Comparison of ENCODE assay signal across 8 cellular contexts in the genomic region with DNA sequence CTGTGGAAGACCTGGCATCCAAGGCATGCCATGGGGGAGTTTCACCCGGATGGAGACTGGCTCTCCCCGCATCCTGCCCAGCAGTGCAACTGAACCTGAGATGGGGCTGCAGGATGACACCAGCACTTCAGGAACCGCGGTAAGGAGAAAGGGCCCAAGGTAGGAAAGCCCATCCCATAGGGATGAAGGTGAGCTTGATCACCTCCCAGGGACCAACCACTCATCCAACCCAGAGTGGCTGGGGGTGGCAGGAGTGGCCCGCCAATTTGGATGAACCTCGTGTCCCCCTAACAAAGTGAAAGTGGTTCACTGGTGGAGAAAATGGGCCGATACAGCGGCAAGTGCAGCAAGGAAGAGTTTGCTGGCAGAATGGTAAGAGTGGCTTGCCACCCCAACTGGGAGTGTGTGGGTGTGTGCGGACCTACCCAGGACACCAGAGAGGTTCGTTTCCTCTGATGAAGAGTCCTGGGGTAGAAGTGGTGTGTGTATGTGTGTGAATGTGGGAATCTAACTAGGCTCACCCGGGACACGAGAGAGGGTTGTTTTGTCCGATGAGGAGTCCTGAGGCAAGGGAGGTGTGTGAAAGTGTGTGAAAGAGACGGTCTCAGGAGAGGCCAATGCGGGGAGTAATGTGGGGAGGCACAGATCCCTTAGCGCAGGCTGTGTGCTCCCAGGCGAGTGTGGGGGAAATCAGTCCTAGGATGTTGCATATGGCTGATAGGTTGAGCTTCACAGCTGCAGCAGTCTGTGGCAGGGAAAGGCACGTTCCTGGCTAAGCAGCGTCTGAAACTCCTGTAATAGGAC. TPM values are rescaled to one million over a fixed set of nuclear protein-coding genes. Genes with fewer than 3 reads are reported as not detected.
DNase-seq lines count a peak whose midpoint lies in the region; ATAC-seq and TF ChIP-seq lines count a peak whose summit lies in the region.

No MANE protein-coding gene starts in this region.

- ATAC-seq in RWPE2 (ENCODE audit: low read depth) (peak; percentile 62), gastroesophageal sphincter (no peak), GM18520 (IDR thresholded peaks at IDR 0.05; ENCODE audit: unreplicated experiment) (no peak), GM21576 (IDR thresholded peaks at IDR 0.05; ENCODE audit: unreplicated experiment) (no peak)

- TF ChIP-seq EP300 in gastroesophageal sphincter (IDR thresholded peaks at IDR 0.05), result no peak

- no peak for TF ChIP-seq CTCF in RWPE2 (IDR thresholded peaks at IDR 0.05; ENCODE audit: poor library complexity, severe bottlenecking)
- TF ChIP-seq CTCF in gastroesophageal sphincter (IDR thresholded peaks at IDR 0.05), result no peak
- TF ChIP-seq CTCF in prostate gland (IDR thresholded peaks at IDR 0.05), result no peak

- intact Hi-C loops in prostate gland (cut with DNase I), result loop anchor here (5.0 kb wide), 1 partner anchor 62 kb away; no protein-coding TSS in a partner anchor

- in situ Hi-C loops in G401 (cut with HindIII; ENCODE audit: low sequenced_read_pairs), result no loop called here

- H3K4me3 ChIP-seq in RWPE2 (ENCODE audit: severe bottlenecking) (peak overlapping the region; percentile 23), gastroesophageal sphincter (peak overlapping the region in 1 of 2 donors; percentile 49), prostate gland (peak overlapping the region; percentile 28 to 35)

- no peaks in the 10 kb centered on the region for H3K36me3 ChIP-seq in RWPE2 (ENCODE audit: low read depth)
- no peaks in the 10 kb centered on the region for H3K36me3 ChIP-seq in gastroesophageal sphincter
- no peaks in the 10 kb centered on the region for H3K36me3 ChIP-seq in prostate gland

- H3K27ac ChIP-seq in RWPE2 (ENCODE audit: poor library complexity, severe bottlenecking), result peak overlapping the region; percentile 55
- H3K27ac ChIP-seq in gastroesophageal sphincter, result peak overlapping the region in 3 of 4 donors; percentile 9 to 68 (median 33)
- H3K27ac ChIP-seq in prostate gland, result peak overlapping the region; percentile 85 to 89

- TF ChIP-seq POLR2A in gastroesophageal sphincter (IDR thresholded peaks at IDR 0.05) (no peak), prostate gland (IDR thresholded peaks at IDR 0.05) (no peak)

- peaks cover 17% of the 10 kb centered on the region for H3K4me1 ChIP-seq in RWPE2 (ENCODE audit: insufficient read depth, poor library complexity, severe bottlenecking)
- H3K4me1 ChIP-seq in gastroesophageal sphincter, result peaks cover 4 to 33% (median 9%) of the 10 kb centered on the region in 3 donors
- H3K4me1 ChIP-seq in prostate gland (replicated peaks), result peaks cover 11% of the 10 kb centered on the region

- WGBS in gastroesophageal sphincter (ENCODE audit: low coverage in 1 of 2), 2 donors, result 34 to 61% methylated on average over 8 of the region's 19 CpGs
- WGBS in prostate gland, result 36% methylated on average over 19 of the region's 19 CpGs

- H3K27me3 ChIP-seq in RWPE2 (ENCODE audit: insufficient read depth, poor library complexity, severe bottlenecking) (no peaks in the 10 kb centered on the region), gastroesophageal sphincter (no peaks in the 10 kb centered on the region), prostate gland (replicated peaks; ENCODE audit: insufficient read depth) (no peaks in the 10 kb centered on the region)

- H3K9me3 ChIP-seq in RWPE2 (ENCODE audit: severe bottlenecking), result no peaks in the 10 kb centered on the region
- H3K9me3 ChIP-seq in gastroesophageal sphincter, result no peaks in the 10 kb centered on the region
- H3K9me3 ChIP-seq in prostate gland, result no peaks in the 10 kb centered on the region

- DNase-seq in GF-D8 (lab: John Stamatoyannopoulos, UW) (peak; percentile 14), RWPE2 (ENCODE audit: low spot score) (no peak), prostate gland (ENCODE audit: low spot score) (no peak), G401 (ENCODE audit: low spot score) (no peak), SKM-1 treated with dmso at 0.1 percent for 144 hours (lab: John Stamatoyannopoulos, UW; ENCODE audit: unreplicated experiment) (no peak)

RNA-seq across cellular contexts. Expression of a gene that starts 22.6 kb away (rescaled TPM):
- total RNA-seq in gastroesophageal sphincter (1 to 10 TPM in 1 of 4 donors, under 1 TPM in 3; 0.46 to 1.2 (median 0.74) TPM), prostate gland (10 to 100 TPM in 1 of 2 donors, 1 to 10 TPM in 1; 7.7 to 24.6 TPM)
- not detected in 2 replicates for total RNA-seq in G401 (2014; rRNA removed; shearing (Covaris generic))

Comparison
In these comparisons a context has a peak if more than half of its experiments do, and no peak if none do; other contexts are left out.
1. H3K27ac ChIP-seq: peak in every context shown above with its lines; median percentile 87 in prostate gland; 55 in RWPE2; 33 in gastroesophageal sphincter.